2 cellular contexts compared by ENCODE assay signal in genomic region chr19:12695514-12695913, GRCh38.
A peak's percentile ranks its signal among the peaks of the same experiment; 100 is the strongest.
TF ChIP-seq lines count a peak whose summit lies in the region.

No MANE protein-coding gene starts in this region.

TF ChIP-seq in HEK293, 187 proteins besides CTCF, POLR2A, EP300 and RAD21:
- TF ChIP-seq GLIS1 (tag by site-specific recombination; IDR thresholded peaks at IDR 0.05): no peak
- no peak for TF ChIP-seq ZNF362 (tag by site-specific recombination; IDR thresholded peaks at IDR 0.05)
- no peak for TF ChIP-seq ELK4 (IDR thresholded peaks at IDR 0.05; ENCODE audit: borderline replicate concordance, low read depth, low read length)
- TF ChIP-seq ZFP37 (tag by site-specific recombination; IDR thresholded peaks at IDR 0.05): no peak
- peak; percentile 75 for TF ChIP-seq SCRT2 (tag by site-specific recombination; IDR thresholded peaks at IDR 0.05)

TF ChIP-seq in GM12878, 131 proteins besides CTCF, POLR2A, EP300 and RAD21:
- TF ChIP-seq CHD2 (IDR thresholded peaks at IDR 0.05; ENCODE audit: borderline replicate concordance, low read depth, low read length) (no peak), CEBPZ (IDR thresholded peaks at IDR 0.05; ENCODE audit: low read depth, low read length) (no peak), PAX5 (IDR thresholded peaks at IDR 0.05; ENCODE audit: borderline replicate concordance, low read depth, low read length) (no peak), TAF1 (IDR thresholded peaks at IDR 0.05; ENCODE audit: borderline replicate concordance, low read depth, low read length) (no peak), DPF2 (IDR thresholded peaks at IDR 0.05) (no peak), WRNIP1 (IDR thresholded peaks at IDR 0.05; ENCODE audit: borderline replicate concordance, low read depth, low read length) (no peak), FOXM1 (IDR thresholded peaks at IDR 0.05; ENCODE audit: low read depth, low read length) (no peak), HDAC6 (IDR thresholded peaks at IDR 0.05; ENCODE audit: unreplicated experiment) (no peak), SREBF1 (IDR thresholded peaks at IDR 0.05; ENCODE audit: low read length) (no peak), SUPT20H (IDR thresholded peaks at IDR 0.05; ENCODE audit: borderline replicate concordance, control insufficient read depth, low read depth, low read length) (no peak), HCFC1 (IDR thresholded peaks at IDR 0.05; ENCODE audit: low read length) (no peak), SPI1 (IDR thresholded peaks at IDR 0.05; ENCODE audit: borderline replicate concordance, insufficient read depth, low read depth, low read length) (no peak), KLF5 (IDR thresholded peaks at IDR 0.05; ENCODE audit: partially characterized antibody) (no peak), BMI1 (IDR thresholded peaks at IDR 0.05; ENCODE audit: borderline replicate concordance) (no peak), MYC (IDR thresholded peaks at IDR 0.05; ENCODE audit: insufficient read depth, insufficient read length, insufficient replicate concordance, low read length, severe bottlenecking) (no peak), ETV6 (conservative IDR thresholded peaks at IDR 0.05 in 1 of 2, IDR thresholded peaks at IDR 0.05 in 1 of 2; ENCODE audit: borderline replicate concordance in 1 of 2, low read depth in 1 of 2) (no peak), NKRF (conservative IDR thresholded peaks at IDR 0.05) (no peak)
